ENCODE assay signal across 8 cellular contexts in the genomic region with DNA sequence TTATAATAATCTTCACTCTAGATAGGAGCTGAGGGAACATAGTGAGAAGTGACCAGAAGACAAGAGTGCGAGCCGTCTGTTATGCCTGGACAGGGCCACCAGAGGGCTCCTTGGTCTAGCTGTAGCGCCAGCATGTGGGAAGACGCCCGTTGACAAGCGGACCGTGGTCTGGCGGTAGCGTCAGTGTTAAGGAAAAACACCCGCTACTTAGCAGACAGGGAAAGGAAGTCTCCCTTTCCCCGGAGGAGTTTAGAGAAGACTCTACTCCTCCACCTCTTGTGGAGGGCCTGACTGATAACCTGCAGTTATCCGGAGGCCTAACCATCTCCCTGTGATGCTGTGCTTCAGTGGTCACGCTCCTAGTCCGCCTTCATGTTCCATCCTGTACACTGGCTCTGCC.
DNase-seq lines count a peak whose midpoint lies in the region; TF ChIP-seq lines count a peak whose summit lies in the region.
"Not testable (repeated sequence)": the region's sequence is repeated elsewhere in the genome, so short reads cannot be mapped to it uniquely, and the experiment has no call there.

No MANE protein-coding gene starts in this region.

- TF ChIP-seq CTCF in HEK293 (tag by site-specific recombination; IDR thresholded peaks at IDR 0.05) (peak; percentile 70), nephron (IDR thresholded peaks at IDR 0.05; ENCODE audit: unreplicated experiment in 3 of 3) (peak; percentile 69 to 77 (median 73))

- DNase-seq in COLO668 (lab: John Stamatoyannopoulos, UW; ENCODE audit: unreplicated experiment) (peak; percentile 60), NCI-H2171 treated with DMSO at 0.1 percent for 48 hours (lab: John Stamatoyannopoulos, UW) (peak; percentile 37), T-helper 9 cell (peak; percentile 28), amniotic epithelial cell (ENCODE audit: low read depth) (peak; percentile 71), glomerular endothelial cell (ENCODE audit: extremely low read depth, low read depth, low spot score) (peak; percentile 20)
- DNase-seq in stimulated activated CD8-positive, alpha-beta memory T cell treated with anti-CD3 and anti-CD28 coated beads, Interleukin-15, amount 100 ng/mL, for 48 hours (ENCODE audit: low read depth in 2 of 2), result peak; percentile 21 to 26

- H3K4me1 ChIP-seq in HEK293 (ENCODE audit: control insufficient read depth, insufficient read depth, low read length), result not testable (repeated sequence)

- POLR2A ChIA-PET in HEK293 (lab: Yijun Ruan, JAX), result not testable (repeated sequence)

- not testable (repeated sequence) for H3K27ac ChIP-seq in HEK293 (ENCODE audit: extremely low read depth, low read depth, low read length)

- not testable (repeated sequence) for H3K9me3 ChIP-seq in HEK293 (ENCODE audit: control insufficient read depth, insufficient read depth, low read depth, low read length)

- not testable (repeated sequence) for H3K27ac Mint-ChIP-seq in nephron

- CTCF ChIA-PET in HEK293 (lab: Yijun Ruan, JAX), result interaction anchor here (0.7 to 5.0 kb wide), 13 partner anchors 8 to 856 kb away, joined by 3 to 48 read pairs (median 6); a partner anchor contains a TSS

- H3K4me1 Mint-ChIP-seq in nephron, result not testable (repeated sequence)

- H3K36me3 ChIP-seq in HEK293 (ENCODE audit: control insufficient read depth in 2 of 2, insufficient read depth in 1 of 2, low read length in 2 of 2), result not testable (repeated sequence)

- H3K27me3 Mint-ChIP-seq in nephron (ENCODE audit: low read depth), result not testable (repeated sequence)

- H3K9me3 Mint-ChIP-seq in nephron, result not testable (repeated sequence)

- not testable (repeated sequence) for H3K4me3 ChIP-seq in HEK293 (ENCODE audit: low read depth, low read length)

- H3K4me3 Mint-ChIP-seq in nephron, result not testable (repeated sequence)

- not testable (repeated sequence) for H3K36me3 Mint-ChIP-seq in nephron (ENCODE audit: low read depth)

TF ChIP-seq in HEK293, 187 proteins besides CTCF, POLR2A, EP300 and RAD21:
- 0 out of 2 replicates have a peak, but pooled peaks have one; percentile 19 for TF ChIP-seq EGR2 (tag by site-specific recombination; IDR thresholded peaks at IDR 0.05; ENCODE audit: low read depth)
- TF ChIP-seq ZNF654 (tag by site-specific recombination; IDR thresholded peaks at IDR 0.05; ENCODE audit: low read depth), result peak; percentile 66
- peak; percentile 89 for TF ChIP-seq ZNF2 (tag by site-specific recombination; IDR thresholded peaks at IDR 0.05)
- peak; percentile 77 for TF ChIP-seq PRDM1 (tag by site-specific recombination; IDR thresholded peaks at IDR 0.05)

Comparison
In these comparisons a context has a peak if more than half of its experiments do, and no peak if none do; other contexts are left out.
1. DNase-seq: peak in every context shown above with its lines; median percentile 71 in amniotic epithelial cell; 60 in COLO668; 37 in NCI-H2171 treated with DMSO at 0.1 percent for 48 hours; 28 in T-helper 9 cell; 24 in stimulated activated CD8-positive, alpha-beta memory T cell treated with anti-CD3 and anti-CD28 coated beads, Interleukin-15, amount 100 ng/mL, for 48 hours; 20 in glomerular endothelial cell.